ENCODE assay signal across 10 cellular contexts in genomic region chr2:58449286-58450010, GRCh38.
DNase-seq lines count a peak whose midpoint lies in the region; ATAC-seq and TF ChIP-seq lines count a peak whose summit lies in the region.
"Had no signal": no experiment of that assay in that cellular context is flagged by ENCODE, and none has a peak within 500 bp of the region (broad histone marks: within the 10 kb centered on the region; RNA-seq: fewer than 3 reads in every experiment).

No MANE protein-coding gene starts in this region.

- no peak overlapping the region for H3K4me3 Mint-ChIP-seq in activated T-cell treated with anti-CD3 and anti-CD28 coated beads, Interleukin-2, amount 50 U/mL, for 4 hours
- H3K4me3 Mint-ChIP-seq: activated naive CD4-positive, alpha-beta T cell treated with anti-CD3 and anti-CD28 coated beads, Interleukin-2, amount 50 U/mL, for 24 hours had no signal

- H4K20me1 ChIP-seq in neural cell (ENCODE audit: insufficient read depth), result no peaks in the 10 kb centered on the region

- no peak for TF ChIP-seq EP300 in neural cell (conservative IDR thresholded peaks at IDR 0.05; ENCODE audit: poor library complexity, severe bottlenecking)

- no peak overlapping the region for H3K9ac ChIP-seq in neural cell (ENCODE audit: low read length)

- no peaks in the 10 kb centered on the region for H3F3A ChIP-seq in neural cell (ENCODE audit: insufficient read depth, low read length, poor library complexity, severe bottlenecking)

- H2AFZ ChIP-seq in neural cell (ENCODE audit: low read depth, low read length), result no peak overlapping the region

- H3K36me3 Mint-ChIP-seq in activated T-cell treated with anti-CD3 and anti-CD28 coated beads, Interleukin-2, amount 50 U/mL, for 4 hours (ENCODE audit: insufficient read depth), result no peaks in the 10 kb centered on the region
- H3K36me3 Mint-ChIP-seq: activated naive CD4-positive, alpha-beta T cell treated with anti-CD3 and anti-CD28 coated beads, Interleukin-2, amount 50 U/mL, for 24 hours had no signal

- H3K27me3 ChIP-seq in neural cell (ENCODE audit: insufficient read depth, low read depth, low read length), result no peaks in the 10 kb centered on the region

- no peak overlapping the region for H3K27ac ChIP-seq in neural cell (ENCODE audit: low read length)

- no peaks in the 10 kb centered on the region for H3K9me3 Mint-ChIP-seq in activated T-cell treated with anti-CD3 and anti-CD28 coated beads, Interleukin-2, amount 50 U/mL, for 4 hours
- H3K9me3 Mint-ChIP-seq: activated naive CD4-positive, alpha-beta T cell treated with anti-CD3 and anti-CD28 coated beads, Interleukin-2, amount 50 U/mL, for 24 hours had no signal

- no peaks in the 10 kb centered on the region for H3K9me3 ChIP-seq in neural cell (ENCODE audit: low read length)

- no peak overlapping the region for H3K4me3 ChIP-seq in neural cell (ENCODE audit: low read length)

- no peaks in the 10 kb centered on the region for H3K9me2 ChIP-seq in neural cell (ENCODE audit: insufficient read depth, low read length)

- DNase-seq in NCI-H748 (lab: John Stamatoyannopoulos, UW; ENCODE audit: unreplicated experiment) (peak; percentile 20), DMS79 treated with DMSO at 0.1 percent for 48 hours (lab: John Stamatoyannopoulos, UW) (no peak), ecto neural progenitor cell (ENCODE audit: low spot score) (no peak), HuH-7 (ENCODE audit: low spot score) (no peak)
- no peak for DNase-seq in activated T-cell treated with anti-CD3 and anti-CD28 coated beads, Interleukin-2, amount 50 U/mL, for 4 hours
- DNase-seq: IMR-90 had no signal

- no peaks in the 10 kb centered on the region for H3K36me3 ChIP-seq in neural cell (ENCODE audit: insufficient read depth, low read length)

- no peaks in the 10 kb centered on the region for H3K79me2 ChIP-seq in neural cell (replicated peaks; ENCODE audit: insufficient read depth, low read length)

- TF ChIP-seq RAD21 in neural cell (conservative IDR thresholded peaks at IDR 0.05), result peak; percentile 62

- H3K4me2 ChIP-seq in neural cell (ENCODE audit: low read length), result no peak overlapping the region

- ATAC-seq in GM19328 (IDR thresholded peaks at IDR 0.05; ENCODE audit: unreplicated experiment), result peak; percentile 73
- peak; percentile 86 for ATAC-seq in HG02943 (IDR thresholded peaks at IDR 0.05; ENCODE audit: low read depth, unreplicated experiment)
- ATAC-seq in activated T-cell treated with anti-CD3 and anti-CD28 coated beads, Interleukin-2, amount 50 U/mL, for 4 hours, result no peak

- H3K27me3 Mint-ChIP-seq in activated T-cell treated with anti-CD3 and anti-CD28 coated beads, Interleukin-2, amount 50 U/mL, for 4 hours (ENCODE audit: low read depth), result peaks cover 5% of the 10 kb centered on the region

- TF ChIP-seq CTCF in neural cell (IDR thresholded peaks at IDR 0.05; ENCODE audit: poor library complexity, severe bottlenecking), result peak; percentile 54

- H3K4me1 Mint-ChIP-seq in activated T-cell treated with anti-CD3 and anti-CD28 coated beads, Interleukin-2, amount 50 U/mL, for 4 hours (ENCODE audit: low read depth), result no peaks in the 10 kb centered on the region
- H3K4me1 Mint-ChIP-seq: activated naive CD4-positive, alpha-beta T cell treated with anti-CD3 and anti-CD28 coated beads, Interleukin-2, amount 50 U/mL, for 24 hours had no signal

TF ChIP-seq in neural cell, 6 proteins besides CTCF, POLR2A, EP300 and RAD21:
- peak; percentile 49 for TF ChIP-seq SMC3 (conservative IDR thresholded peaks at IDR 0.05; ENCODE audit: poor library complexity)
- TF ChIP-seq MXI1 (conservative IDR thresholded peaks at IDR 0.05; ENCODE audit: poor library complexity, severe bottlenecking), result no peak
- TF ChIP-seq, protein P1, sequence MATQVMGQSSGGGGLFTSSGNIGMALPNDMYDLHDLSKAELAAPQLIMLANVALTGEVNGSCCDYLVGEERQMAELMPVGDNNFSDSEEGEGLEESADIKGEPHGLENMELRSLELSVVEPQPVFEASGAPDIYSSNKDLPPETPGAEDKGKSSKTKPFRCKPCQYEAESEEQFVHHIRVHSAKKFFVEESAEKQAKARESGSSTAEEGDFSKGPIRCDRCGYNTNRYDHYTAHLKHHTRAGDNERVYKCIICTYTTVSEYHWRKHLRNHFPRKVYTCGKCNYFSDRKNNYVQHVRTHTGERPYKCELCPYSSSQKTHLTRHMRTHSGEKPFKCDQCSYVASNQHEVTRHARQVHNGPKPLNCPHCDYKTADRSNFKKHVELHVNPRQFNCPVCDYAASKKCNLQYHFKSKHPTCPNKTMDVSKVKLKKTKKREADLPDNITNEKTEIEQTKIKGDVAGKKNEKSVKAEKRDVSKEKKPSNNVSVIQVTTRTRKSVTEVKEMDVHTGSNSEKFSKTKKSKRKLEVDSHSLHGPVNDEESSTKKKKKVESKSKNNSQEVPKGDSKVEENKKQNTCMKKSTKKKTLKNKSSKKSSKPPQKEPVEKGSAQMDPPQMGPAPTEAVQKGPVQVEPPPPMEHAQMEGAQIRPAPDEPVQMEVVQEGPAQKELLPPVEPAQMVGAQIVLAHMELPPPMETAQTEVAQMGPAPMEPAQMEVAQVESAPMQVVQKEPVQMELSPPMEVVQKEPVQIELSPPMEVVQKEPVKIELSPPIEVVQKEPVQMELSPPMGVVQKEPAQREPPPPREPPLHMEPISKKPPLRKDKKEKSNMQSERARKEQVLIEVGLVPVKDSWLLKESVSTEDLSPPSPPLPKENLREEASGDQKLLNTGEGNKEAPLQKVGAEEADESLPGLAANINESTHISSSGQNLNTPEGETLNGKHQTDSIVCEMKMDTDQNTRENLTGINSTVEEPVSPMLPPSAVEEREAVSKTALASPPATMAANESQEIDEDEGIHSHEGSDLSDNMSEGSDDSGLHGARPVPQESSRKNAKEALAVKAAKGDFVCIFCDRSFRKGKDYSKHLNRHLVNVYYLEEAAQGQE (IDR thresholded peaks at IDR 0.05; ENCODE audit: borderline replicate concordance), result no peak

Comparison
In these comparisons a context has a peak if more than half of its experiments do, and no peak if none do; other contexts are left out.
1. ATAC-seq: peak in GM19328 (single experiment) and HG02943 (single experiment); none in activated T-cell treated with anti-CD3 and anti-CD28 coated beads, Interleukin-2, amount 50 U/mL, for 4 hours (0 of 2).